ENCODE assay signal across 17 cellular contexts in genomic region chr9:104740596-104740995, GRCh38. TPM values are rescaled to one million over a fixed set of nuclear protein-coding genes. Genes with fewer than 3 reads are reported as not detected.
A peak's percentile ranks its signal among the peaks of the same experiment; 100 is the strongest.
DNase-seq lines count a peak whose midpoint lies in the region; ATAC-seq and TF ChIP-seq lines count a peak whose summit lies in the region.
"Had no signal": no experiment of that assay in that cellular context is flagged by ENCODE, and none has a peak within 500 bp of the region (broad histone marks: within the 10 kb centered on the region; RNA-seq: fewer than 3 reads in every experiment).

No MANE protein-coding gene starts in this region.

- H3K4me2 ChIP-seq in DOHH2 (ENCODE audit: low read length) = peak overlapping the region; percentile 40
- H3K4me2 ChIP-seq in OCI-LY7 (ENCODE audit: low read length) = peak overlapping the region; percentile 18
- H3K4me2 ChIP-seq in mesenchymal stem cell (ENCODE audit: low read length, poor library complexity, severe bottlenecking) = no peak overlapping the region

- POLR2A ChIA-PET in OCI-LY7 (lab: Charles Lee) = no interaction called here

- no peak overlapping the region for H2BK15ac ChIP-seq in mesenchymal stem cell (ENCODE audit: low read depth, poor library complexity, severe bottlenecking)

- no peaks in the 10 kb centered on the region for H3K27me3 ChIP-seq in DOHH2 (ENCODE audit: control insufficient read depth, low read length)
- H3K27me3 ChIP-seq in mesenchymal stem cell (ENCODE audit: control insufficient read depth in 1 of 2, insufficient read depth in 1 of 2, low read length in 2 of 2) = no peaks in the 10 kb centered on the region

- no peak overlapping the region for H2BK120ac ChIP-seq in mesenchymal stem cell (ENCODE audit: low read depth, low read length)

- H3K27ac Mint-ChIP-seq in endothelial cell (ENCODE audit: unreplicated experiment) = no peak overlapping the region
- H3K27ac Mint-ChIP-seq: activated CD4-positive, alpha-beta memory T cell treated with anti-CD3 and anti-CD28 coated beads, Interleukin-2, amount 10 ng/mL, durations not matched to agents 7 days and 5 days had no signal

- no peak overlapping the region for H3K23ac ChIP-seq in mesenchymal stem cell (ENCODE audit: low read length in 2 of 2)

- H3K27me3 Mint-ChIP-seq in endothelial cell (ENCODE audit: unreplicated experiment) = no peaks in the 10 kb centered on the region

- no peak overlapping the region for H3K4ac ChIP-seq in mesenchymal stem cell (ENCODE audit: low read depth in 1 of 2, low read length in 2 of 2)

- DNase-seq in OCI-LY7 (ENCODE audit: low spot score) = no peak
- DNase-seq in cardiac fibroblast (ENCODE audit: low read depth in 2 of 2) = peak; percentile 40 to 88
- no peak for DNase-seq in mesenchymal stem cell
- DNase-seq in endothelial cell (ENCODE audit: low spot score) = no peak
- DNase-seq: activated CD4-positive, alpha-beta memory T cell treated with anti-CD3 and anti-CD28 coated beads, Interleukin-2, amount 10 ng/mL, durations not matched to agents 7 days and 5 days; central memory CD4-positive, alpha-beta T cell; COR-L47; NCI-H1417 treated with DMSO at 0.1 percent for 48 hours; NCI-H446; RPMI8226; T-helper 2 cell had no signal

- CTCF ChIA-PET in OCI-LY7 (lab: Charles Lee; ENCODE audit: unreplicated experiment) = no interaction called here

- ATAC-seq in activated CD4-positive, CD25-positive, alpha-beta regulatory T cell treated with anti-CD3 and anti-CD28 coated beads, Interleukin-2, amount 50 U/mL, for 24 hours = no peak
- ATAC-seq in GM18498 (IDR thresholded peaks at IDR 0.05; ENCODE audit: unreplicated experiment) (no peak), HG03045 (IDR thresholded peaks at IDR 0.05; ENCODE audit: unreplicated experiment) (no peak)

- H3K9me3 ChIP-seq in DOHH2 (ENCODE audit: control insufficient read depth, insufficient read depth, low read length) (no peaks in the 10 kb centered on the region), OCI-LY7 (ENCODE audit: low read length) (no peaks in the 10 kb centered on the region), mesenchymal stem cell (ENCODE audit: control insufficient read depth, low read length) (no peaks in the 10 kb centered on the region)

- H4K8ac ChIP-seq in mesenchymal stem cell (ENCODE audit: low read length) = no peak overlapping the region

- no peak overlapping the region for H2BK12ac ChIP-seq in mesenchymal stem cell (ENCODE audit: low read length in 2 of 2)

- no peak overlapping the region for H3K18ac ChIP-seq in mesenchymal stem cell (ENCODE audit: low read depth in 1 of 2, low read length in 2 of 2)

- H3K4me3 Mint-ChIP-seq in endothelial cell (ENCODE audit: unreplicated experiment) = no peak overlapping the region
- H3K4me3 Mint-ChIP-seq: activated CD4-positive, alpha-beta memory T cell treated with anti-CD3 and anti-CD28 coated beads, Interleukin-2, amount 10 ng/mL, durations not matched to agents 7 days and 5 days had no signal

- H3K36me3 ChIP-seq in DOHH2 (ENCODE audit: control insufficient read depth, low read length) (no peaks in the 10 kb centered on the region), OCI-LY7 (ENCODE audit: insufficient read depth, low read length) (no peaks in the 10 kb centered on the region), mesenchymal stem cell (ENCODE audit: control insufficient read depth in 1 of 2, insufficient read depth in 2 of 2, low read depth in 1 of 2, low read length in 2 of 2) (no peaks in the 10 kb centered on the region)

- no CpG with 5 or more reads among the region's 1 CpG for WGBS in mesenchymal stem cell

- H2AFZ ChIP-seq in OCI-LY7 (ENCODE audit: low read length) (peak overlapping the region; percentile 34; the same call in 1 of the 2 replicates), mesenchymal stem cell (ENCODE audit: low read depth, low read length) (no peak overlapping the region)

- H3K9ac ChIP-seq in mesenchymal stem cell (ENCODE audit: low read length) = peak overlapping the region; percentile 68

- H3K4me1 ChIP-seq in DOHH2 (ENCODE audit: control insufficient read depth, low read length) (peaks cover 23% of the 10 kb centered on the region), OCI-LY7 (ENCODE audit: insufficient read depth, low read length, poor library complexity, severe bottlenecking) (peaks cover 13% of the 10 kb centered on the region), mesenchymal stem cell (ENCODE audit: control insufficient read depth, insufficient read depth, low read depth, low read length) (no peaks in the 10 kb centered on the region)

- no TSS peak for BruUV-seq in OCI-LY7 (replicated peaks; lab: Mats Ljungman, UMichigan)

- no peak overlapping the region for H2AK5ac ChIP-seq in mesenchymal stem cell (ENCODE audit: low read length, severe bottlenecking)

- H3F3A ChIP-seq in DOHH2 (ENCODE audit: control insufficient read depth, insufficient read depth) = peaks cover 5% of the 10 kb centered on the region; the same call in 1 of the 2 replicates

- H3K9me2 ChIP-seq in DOHH2 (replicated peaks; ENCODE audit: control insufficient read depth, low read length) (no peaks in the 10 kb centered on the region), OCI-LY7 (ENCODE audit: insufficient read depth, low read length) (no peaks in the 10 kb centered on the region)

- H2BK5ac ChIP-seq in mesenchymal stem cell (ENCODE audit: low read depth, low read length, poor library complexity, severe bottlenecking) = no peak overlapping the region

- no peaks in the 10 kb centered on the region for H4K20me1 ChIP-seq in DOHH2 (ENCODE audit: control insufficient read depth, insufficient read depth, low read depth, low read length)
- no peaks in the 10 kb centered on the region for H4K20me1 ChIP-seq in OCI-LY7 (ENCODE audit: insufficient read depth, low read length)

- no peak overlapping the region for H3K14ac ChIP-seq in mesenchymal stem cell (ENCODE audit: low read length in 2 of 2)

- no peaks in the 10 kb centered on the region for H3K36me3 Mint-ChIP-seq in endothelial cell (ENCODE audit: low read depth, unreplicated experiment)

- TF ChIP-seq CTCF in DOHH2 (IDR thresholded peaks at IDR 0.05; ENCODE audit: low read depth, low read length, poor library complexity, severe bottlenecking) = no peak
- no peak for TF ChIP-seq CTCF in OCI-LY7 (conservative IDR thresholded peaks at IDR 0.05; ENCODE audit: low read length)
- TF ChIP-seq CTCF in cardiac fibroblast (IDR thresholded peaks at IDR 0.05; ENCODE audit: low read depth, low read length) = no peak
- TF ChIP-seq CTCF in endothelial cell (IDR thresholded peaks at IDR 0.05; ENCODE audit: unreplicated experiment) = no peak

- intact Hi-C loops in OCI-LY7 (cut with micrococcal nuclease; ENCODE audit: unreplicated experiment) = loop anchor here (5.0 to 10.0 kb wide), 4 partner anchors 58 to 1343 kb away; partner anchors contain the start of gene TMEM38B

- no peaks in the 10 kb centered on the region for H3K9me3 Mint-ChIP-seq in endothelial cell (ENCODE audit: unreplicated experiment)
- H3K9me3 Mint-ChIP-seq: activated CD4-positive, alpha-beta memory T cell treated with anti-CD3 and anti-CD28 coated beads, Interleukin-2, amount 10 ng/mL, durations not matched to agents 7 days and 5 days had no signal

- no peak overlapping the region for H4K91ac ChIP-seq in mesenchymal stem cell (ENCODE audit: low read length)

- H3K4me1 Mint-ChIP-seq in endothelial cell (ENCODE audit: unreplicated experiment) = no peaks in the 10 kb centered on the region

- no peaks in the 10 kb centered on the region for H3K79me1 ChIP-seq in mesenchymal stem cell (replicated peaks; ENCODE audit: low read length, poor library complexity, severe bottlenecking)

- peak overlapping the region; percentile 26; the same call in 1 of the 2 replicates for H3K4me3 ChIP-seq in DOHH2 (ENCODE audit: low read length)
- H3K4me3 ChIP-seq in OCI-LY7 (ENCODE audit: low read depth, low read length, poor library complexity, severe bottlenecking) = no peak overlapping the region
- no peak overlapping the region for H3K4me3 ChIP-seq in cardiac fibroblast (replicated peaks in 1 of 2; ENCODE audit: low read depth in 2 of 2, low read length in 2 of 2)
- H3K4me3 ChIP-seq in mesenchymal stem cell (ENCODE audit: insufficient read depth in 1 of 2, low read depth in 1 of 2, low read length in 2 of 2) = no peak overlapping the region
- H3K4me3 ChIP-seq: lung, skin epidermis had no signal

- no peaks in the 10 kb centered on the region for H3K79me2 ChIP-seq in DOHH2 (ENCODE audit: control insufficient read depth, low read length)
- no peaks in the 10 kb centered on the region for H3K79me2 ChIP-seq in OCI-LY7 (ENCODE audit: insufficient read depth, low read depth, low read length)

- H3K27ac ChIP-seq in DOHH2 (ENCODE audit: low read depth, low read length) (no peak overlapping the region), OCI-LY7 (ENCODE audit: low read depth, low read length, poor library complexity, severe bottlenecking) (no peak overlapping the region), mesenchymal stem cell (ENCODE audit: low read length, poor library complexity, severe bottlenecking) (no peak overlapping the region)
- H3K27ac ChIP-seq: skin epidermis had no signal

RNA-seq across cellular contexts. Expression of gene NIPSNAP3A, which starts 6.9 kb away (rescaled TPM):
- total RNA-seq in OCI-LY7 (2014; rRNA removed; shearing (Covaris generic)) = 20.2 and 25.2 TPM in 2 replicates
- total RNA-seq in OCI-LY7 (2022) = 24.3 and 25.2 TPM in 2 replicates
- polyA plus RNA-seq in mesenchymal stem cell (2013, experiment 1 of 2) = 18.9 TPM
- polyA plus RNA-seq in mesenchymal stem cell (2013, experiment 2 of 2) = 21.5 TPM
- total RNA-seq in endothelial cell (ENCODE audit: unreplicated experiment) = 25.1 TPM

RNA-seq across cellular contexts. Expression of gene NIPSNAP3B, which starts 23.3 kb away (rescaled TPM):
- total RNA-seq in OCI-LY7 (2014; rRNA removed; shearing (Covaris generic)) = 0.28 and 0.31 TPM in 2 replicates
- total RNA-seq in OCI-LY7 (2022) = 0.52 and 1.1 TPM in 2 replicates
- 0.51 TPM for polyA plus RNA-seq in mesenchymal stem cell (2013, experiment 1 of 2)
- polyA plus RNA-seq in mesenchymal stem cell (2013, experiment 2 of 2) = 0.52 TPM
- 2.3 TPM for total RNA-seq in endothelial cell (ENCODE audit: unreplicated experiment)

RNA-seq across cellular contexts. Expression of gene OR13D1, which starts 46.3 kb away (rescaled TPM):
- total RNA-seq in OCI-LY7 (2014; rRNA removed; shearing (Covaris generic)) = not detected in 2 replicates
- not detected in 2 replicates for total RNA-seq in OCI-LY7 (2022)
- polyA plus RNA-seq in mesenchymal stem cell (2013, experiment 1 of 2) = not detected
- polyA plus RNA-seq in mesenchymal stem cell (2013, experiment 2 of 2) = not detected
- total RNA-seq in endothelial cell (ENCODE audit: unreplicated experiment) = not detected
- total RNA-seq: activated CD4-positive, alpha-beta memory T cell treated with anti-CD3 and anti-CD28 coated beads, Interleukin-2, amount 10 ng/mL, durations not matched to agents 7 days and 5 days; lung had no signal
- polyA plus RNA-seq: lung had no signal

Comparison
In these comparisons a context has a peak if more than half of its experiments do, and no peak if none do; other contexts are left out.
1. DNase-seq: peak in cardiac fibroblast (2 of 2); none in OCI-LY7 (single experiment), mesenchymal stem cell (single experiment) and endothelial cell (single experiment).